ENCODE assay signal across 1 cellular context in the genomic region with DNA sequence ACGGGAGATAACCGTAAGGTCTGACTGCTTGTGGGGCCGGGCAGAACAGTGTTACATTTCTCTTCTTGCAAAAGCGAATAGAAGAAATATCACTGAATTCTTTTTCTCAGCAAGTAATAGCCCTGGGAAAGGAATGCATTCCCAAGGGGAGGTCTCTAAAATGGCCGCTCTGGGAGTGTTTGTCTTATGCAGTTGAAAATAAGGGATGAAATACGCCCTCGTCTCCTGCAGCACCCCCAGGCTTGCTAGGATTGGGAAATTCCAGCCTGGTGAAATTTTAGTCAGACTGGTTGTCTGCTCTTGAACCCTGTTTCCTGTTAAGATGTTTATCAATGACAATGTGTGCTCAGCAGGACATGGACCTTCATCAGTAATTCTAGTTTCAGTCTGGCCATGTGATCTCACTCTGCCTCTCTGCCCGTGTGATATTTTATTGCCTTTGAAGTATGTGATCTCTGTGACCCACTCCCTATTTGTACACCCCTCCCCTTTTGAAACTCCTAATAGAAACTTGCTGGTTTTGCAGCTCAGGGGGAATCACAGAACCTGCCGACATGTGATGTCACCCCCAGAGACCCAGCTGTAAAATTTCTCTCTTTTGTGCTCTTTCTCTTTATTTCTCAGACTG.
A peak's percentile ranks its signal among the peaks of the same experiment; 100 is the strongest.
TF ChIP-seq lines count a peak whose summit lies in the region.

No MANE protein-coding gene starts in this region.

TF ChIP-seq in GM12878, 131 proteins besides CTCF, POLR2A, EP300 and RAD21:
- TF ChIP-seq, protein P1, sequence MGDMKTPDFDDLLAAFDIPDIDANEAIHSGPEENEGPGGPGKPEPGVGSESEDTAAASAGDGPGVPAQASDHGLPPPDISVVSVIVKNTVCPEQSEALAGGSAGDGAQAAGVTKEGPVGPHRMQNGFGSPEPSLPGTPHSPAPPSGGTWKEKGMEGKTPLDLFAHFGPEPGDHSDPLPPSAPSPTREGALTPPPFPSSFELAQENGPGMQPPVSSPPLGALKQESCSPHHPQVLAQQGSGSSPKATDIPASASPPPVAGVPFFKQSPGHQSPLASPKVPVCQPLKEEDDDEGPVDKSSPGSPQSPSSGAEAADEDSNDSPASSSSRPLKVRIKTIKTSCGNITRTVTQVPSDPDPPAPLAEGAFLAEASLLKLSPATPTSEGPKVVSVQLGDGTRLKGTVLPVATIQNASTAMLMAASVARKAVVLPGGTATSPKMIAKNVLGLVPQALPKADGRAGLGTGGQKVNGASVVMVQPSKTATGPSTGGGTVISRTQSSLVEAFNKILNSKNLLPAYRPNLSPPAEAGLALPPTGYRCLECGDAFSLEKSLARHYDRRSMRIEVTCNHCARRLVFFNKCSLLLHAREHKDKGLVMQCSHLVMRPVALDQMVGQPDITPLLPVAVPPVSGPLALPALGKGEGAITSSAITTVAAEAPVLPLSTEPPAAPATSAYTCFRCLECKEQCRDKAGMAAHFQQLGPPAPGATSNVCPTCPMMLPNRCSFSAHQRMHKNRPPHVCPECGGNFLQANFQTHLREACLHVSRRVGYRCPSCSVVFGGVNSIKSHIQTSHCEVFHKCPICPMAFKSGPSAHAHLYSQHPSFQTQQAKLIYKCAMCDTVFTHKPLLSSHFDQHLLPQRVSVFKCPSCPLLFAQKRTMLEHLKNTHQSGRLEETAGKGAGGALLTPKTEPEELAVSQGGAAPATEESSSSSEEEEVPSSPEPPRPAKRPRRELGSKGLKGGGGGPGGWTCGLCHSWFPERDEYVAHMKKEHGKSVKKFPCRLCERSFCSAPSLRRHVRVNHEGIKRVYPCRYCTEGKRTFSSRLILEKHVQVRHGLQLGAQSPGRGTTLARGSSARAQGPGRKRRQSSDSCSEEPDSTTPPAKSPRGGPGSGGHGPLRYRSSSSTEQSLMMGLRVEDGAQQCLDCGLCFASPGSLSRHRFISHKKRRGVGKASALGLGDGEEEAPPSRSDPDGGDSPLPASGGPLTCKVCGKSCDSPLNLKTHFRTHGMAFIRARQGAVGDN (IDR thresholded peaks at IDR 0.05) = no peak
- peak; percentile 79; the same call in 1 of the 2 replicates for TF ChIP-seq CBX5 (IDR thresholded peaks at IDR 0.05; ENCODE audit: low read depth)
